ENCODE assay signal across 20 cellular contexts in the genomic region with DNA sequence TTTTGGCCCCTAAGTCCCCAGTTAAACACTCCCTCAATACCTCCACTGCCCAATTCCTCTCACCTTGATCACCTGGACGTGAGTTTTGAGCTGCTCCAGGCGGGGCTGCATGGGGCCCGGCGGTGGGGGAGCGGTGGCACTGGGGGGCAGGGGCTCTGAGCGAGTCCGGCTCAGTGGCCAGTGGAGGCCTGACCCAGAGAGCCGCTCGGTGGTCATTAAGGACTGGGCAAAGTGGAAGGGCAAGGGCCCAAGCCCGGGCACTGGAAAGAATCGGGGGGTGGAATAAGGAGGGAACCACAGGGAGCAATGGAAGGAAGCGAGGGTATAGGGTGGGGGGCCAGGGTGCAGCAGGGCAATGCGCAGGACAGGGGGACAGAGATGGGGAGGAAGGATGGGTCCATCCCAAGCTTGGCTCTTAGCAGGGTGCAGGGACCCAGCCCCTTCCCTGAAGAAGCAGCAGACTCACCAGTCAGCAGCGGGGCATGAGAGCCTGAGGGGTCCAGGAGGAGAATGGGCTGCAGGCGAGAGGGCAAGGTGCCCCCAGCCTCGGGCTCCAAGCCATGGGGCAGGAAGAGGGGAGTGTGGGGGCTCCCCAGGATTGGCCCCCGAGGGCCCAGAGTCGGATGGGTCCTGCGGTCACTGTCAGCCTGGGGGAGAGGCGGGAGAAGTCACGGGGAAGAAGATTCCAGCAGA. TPM values are rescaled to one million over a fixed set of nuclear protein-coding genes. Genes with fewer than 3 reads are reported as not detected.
A peak's percentile ranks its signal among the peaks of the same experiment; 100 is the strongest.
DNase-seq lines count a peak whose midpoint lies in the region; ATAC-seq, FAIRE-seq and TF ChIP-seq lines count a peak whose summit lies in the region.
"Had no signal": no experiment of that assay in that cellular context is flagged by ENCODE, and none has a peak within 500 bp of the region (broad histone marks: within the 10 kb centered on the region; RNA-seq: fewer than 3 reads in every experiment).

No MANE protein-coding gene starts in this region.

- 88% methylated on average over 21 of the region's 21 CpGs for WGBS in esophagus muscularis mucosa

- TF ChIP-seq CTCF in Calu3 (IDR thresholded peaks at IDR 0.05; ENCODE audit: unreplicated experiment) = no peak
- TF ChIP-seq CTCF in endothelial cell of umbilical vein (IDR thresholded peaks at IDR 0.05; ENCODE audit: extremely low read depth in 1 of 2, insufficient read depth in 1 of 2, low read depth in 1 of 2, low read length in 2 of 2) = no peak
- no peak for TF ChIP-seq CTCF in esophagus muscularis mucosa (IDR thresholded peaks at IDR 0.05)

- no peaks in the 10 kb centered on the region for H4K20me1 ChIP-seq in endothelial cell of umbilical vein (replicated peaks; ENCODE audit: control insufficient read depth, extremely low read depth, insufficient read depth, low read length)

- peaks cover 94% of the 10 kb centered on the region for H3K36me3 Mint-ChIP-seq in activated T-cell treated with anti-CD3 and anti-CD28 coated beads, Interleukin-2, amount 50 U/mL, for 24 hours (ENCODE audit: low read depth)
- peaks cover 14% of the 10 kb centered on the region for H3K36me3 Mint-ChIP-seq in Calu3 (ENCODE audit: insufficient read depth, unreplicated experiment)
- peaks cover 56% of the 10 kb centered on the region for H3K36me3 Mint-ChIP-seq in stimulated activated memory B cell treated with anti-CD40 and anti-IgM and Interleukin-4, amounts not matched to agents 10 μg/mL and 1 μg/mL and 100 μg/mL, for 72 hours

- H3K27ac ChIP-seq in endothelial cell of umbilical vein (ENCODE audit: insufficient read depth, low read depth, low read length) = no peak overlapping the region
- H3K27ac ChIP-seq in esophagus muscularis mucosa (replicated peaks in 1 of 4) = peak overlapping the region in 1 of 4 donors; percentile 22
- H3K27ac ChIP-seq: HL-60, KMS-11, PC-9 had no signal

- intact Hi-C loops in Calu3 (cut with micrococcal nuclease; ENCODE audit: unreplicated experiment) = no loop called here
- intact Hi-C loops in endothelial cell of umbilical vein (cut with micrococcal nuclease) = no loop called here
- intact Hi-C loops in esophagus muscularis mucosa (cut with DNase I) = no loop called here

- H3K4me3 ChIP-seq in endothelial cell of umbilical vein (replicated peaks in 1 of 3; ENCODE audit: insufficient read depth in 1 of 3, low read depth in 1 of 3, low read length in 3 of 3) (no peak overlapping the region), esophagus muscularis mucosa (no peak overlapping the region)
- H3K4me3 ChIP-seq: PC-9 had no signal

- H3K27me3 ChIP-seq in endothelial cell of umbilical vein (ENCODE audit: control insufficient read depth in 2 of 2, insufficient read depth in 2 of 2, low read length in 2 of 2) (no peaks in the 10 kb centered on the region), esophagus muscularis mucosa (no peaks in the 10 kb centered on the region)

- H3K27ac Mint-ChIP-seq in activated T-cell treated with anti-CD3 and anti-CD28 coated beads, Interleukin-2, amount 50 U/mL, for 24 hours = peak overlapping the region; percentile 52
- peak overlapping the region; percentile 27 for H3K27ac Mint-ChIP-seq in Calu3 (ENCODE audit: unreplicated experiment)
- H3K27ac Mint-ChIP-seq in stimulated activated memory B cell treated with anti-CD40 and anti-IgM and Interleukin-4, amounts not matched to agents 10 μg/mL and 1 μg/mL and 100 μg/mL, for 72 hours = peak overlapping the region; percentile 62
- H3K27ac Mint-ChIP-seq: IgD-negative memory B cell had no signal

- DNase-seq in activated T-cell treated with anti-CD3 and anti-CD28 coated beads, Interleukin-2, amount 50 U/mL, for 24 hours = no peak
- no peak for DNase-seq in activated T-cell treated with anti-CD3 and anti-CD28 coated beads for 4 hours
- DNase-seq in Calu3 = no peak
- no peak for DNase-seq in endothelial cell of umbilical vein (ENCODE audit: low read depth, low spot score)
- DNase-seq in esophagus muscularis mucosa (ENCODE audit: extremely low spot score) = no peak
- DNase-seq in cerebellar nuclear complex (lab: John Stamatoyannopoulos, UW) = no peak
- DNase-seq: NCI-H1048, NCI-H1417, NCI-H1694, NCI-H2081, NCI-H2227 treated with DMSO at 0.1 percent for 48 hours, NCI-H526 treated with DMSO at 0.1 percent for 48 hours, PC-9 had no signal

- H3K4me3 Mint-ChIP-seq in activated T-cell treated with anti-CD3 and anti-CD28 coated beads, Interleukin-2, amount 50 U/mL, for 24 hours = no peak overlapping the region
- H3K4me3 Mint-ChIP-seq in Calu3 (ENCODE audit: low read depth, unreplicated experiment) = no peak overlapping the region
- H3K4me3 Mint-ChIP-seq in stimulated activated memory B cell treated with anti-CD40 and anti-IgM and Interleukin-4, amounts not matched to agents 10 μg/mL and 1 μg/mL and 100 μg/mL, for 72 hours = no peak overlapping the region

- H3K4me2 ChIP-seq in endothelial cell of umbilical vein (ENCODE audit: insufficient read depth, low read length) = no peak overlapping the region
- H3K4me2 ChIP-seq: KMS-11, PC-9 had no signal

- H3K9me3 Mint-ChIP-seq in activated T-cell treated with anti-CD3 and anti-CD28 coated beads, Interleukin-2, amount 50 U/mL, for 24 hours = no peaks in the 10 kb centered on the region
- H3K9me3 Mint-ChIP-seq in Calu3 (ENCODE audit: low read depth, unreplicated experiment) = no peaks in the 10 kb centered on the region
- H3K9me3 Mint-ChIP-seq in stimulated activated memory B cell treated with anti-CD40 and anti-IgM and Interleukin-4, amounts not matched to agents 10 μg/mL and 1 μg/mL and 100 μg/mL, for 72 hours = no peaks in the 10 kb centered on the region
- H3K9me3 Mint-ChIP-seq: IgD-negative memory B cell had no signal

- H3K27me3 Mint-ChIP-seq in activated T-cell treated with anti-CD3 and anti-CD28 coated beads, Interleukin-2, amount 50 U/mL, for 24 hours = no peaks in the 10 kb centered on the region
- no peaks in the 10 kb centered on the region for H3K27me3 Mint-ChIP-seq in Calu3 (ENCODE audit: unreplicated experiment)
- no peaks in the 10 kb centered on the region for H3K27me3 Mint-ChIP-seq in stimulated activated memory B cell treated with anti-CD40 and anti-IgM and Interleukin-4, amounts not matched to agents 10 μg/mL and 1 μg/mL and 100 μg/mL, for 72 hours
- H3K27me3 Mint-ChIP-seq: IgD-negative memory B cell had no signal

- no peak for TF ChIP-seq EP300 in esophagus muscularis mucosa (IDR thresholded peaks at IDR 0.05)

- no peak for ATAC-seq in stimulated activated memory B cell treated with anti-CD40 and anti-IgM and Interleukin-4, amounts not matched to agents 10 μg/mL and 1 μg/mL and 100 μg/mL, for 72 hours

- no peaks in the 10 kb centered on the region for H3K9me3 ChIP-seq in endothelial cell of umbilical vein (replicated peaks; ENCODE audit: control insufficient read depth, insufficient read depth, low read length)
- H3K9me3 ChIP-seq in esophagus muscularis mucosa = no peaks in the 10 kb centered on the region

- no peaks in the 10 kb centered on the region for H3K9me1 ChIP-seq in endothelial cell of umbilical vein (replicated peaks; ENCODE audit: control insufficient read depth, extremely low read depth, insufficient read depth, low read length)

- TF ChIP-seq POLR2A in endothelial cell of umbilical vein (IDR thresholded peaks at IDR 0.05; ENCODE audit: low read depth, low read length) (no peak), esophagus muscularis mucosa (IDR thresholded peaks at IDR 0.05; ENCODE audit: low read depth) (no peak)

- dilution Hi-C loops in endothelial cell of umbilical vein (cut with MboI; ENCODE audit: extremely low pct_ligation_motif_present, low sequenced_read_pairs) = no loop called here

- FAIRE-seq in endothelial cell of umbilical vein (lab: Jason Lieb, UNC) = no peak
- FAIRE-seq: D721Med, GM18507, H54 had no signal

- CTCF ChIA-PET in Calu3 (lab: Charles Lee) = interaction anchor here (0.6 to 1.2 kb wide), 2 partner anchors 17 to 42 kb away, joined by 3 to 5 read pairs; no protein-coding TSS in a partner anchor
- CTCF ChIA-PET in endothelial cell of umbilical vein (lab: Charles Lee) = interaction anchor here (1.3 to 15.8 kb wide), 2 partner anchors 20 to 40 kb away, joined by 3 to 427 read pairs; no protein-coding TSS in a partner anchor

- no peak overlapping the region for H2AFZ ChIP-seq in endothelial cell of umbilical vein (ENCODE audit: low read depth, low read length)
- H2AFZ ChIP-seq: PC-9 had no signal

- no TSS peak for BruUV-seq in Calu3 (replicated peaks; lab: Mats Ljungman, UMichigan)
- TSS peak; percentile 26 for BruUV-seq in endothelial cell of umbilical vein (replicated peaks; lab: Mats Ljungman, UMichigan)

- POLR2A ChIA-PET in endothelial cell of umbilical vein (lab: Charles Lee) = no interaction called here

- peaks cover 35 to 77% of the 10 kb centered on the region in 2 experiments for H3K36me3 ChIP-seq in endothelial cell of umbilical vein (ENCODE audit: control insufficient read depth in 2 of 2, extremely low read depth in 1 of 2, insufficient read depth in 2 of 2, low read length in 2 of 2)
- peaks cover 84 to 94% (median 90%) of the 10 kb centered on the region in 4 donors for H3K36me3 ChIP-seq in esophagus muscularis mucosa

- H3K4me1 ChIP-seq in endothelial cell of umbilical vein (ENCODE audit: control insufficient read depth, extremely low read depth, insufficient read depth, low read length) (peaks cover 5% of the 10 kb centered on the region), esophagus muscularis mucosa (peaks cover 21 to 37% (median 27%) of the 10 kb centered on the region in 4 donors)

- peaks cover 29% of the 10 kb centered on the region for H3K79me2 ChIP-seq in endothelial cell of umbilical vein (ENCODE audit: control insufficient read depth, insufficient read depth, low read length)

- H3K9ac ChIP-seq in endothelial cell of umbilical vein (replicated peaks; ENCODE audit: extremely low read depth, insufficient read depth, low read length) = no peak overlapping the region
- H3K9ac ChIP-seq: KMS-11 had no signal

- peaks cover 17% of the 10 kb centered on the region for H3K4me1 Mint-ChIP-seq in activated T-cell treated with anti-CD3 and anti-CD28 coated beads, Interleukin-2, amount 50 U/mL, for 24 hours (ENCODE audit: low read depth)
- H3K4me1 Mint-ChIP-seq in Calu3 (ENCODE audit: low read depth, unreplicated experiment) = no peaks in the 10 kb centered on the region
- H3K4me1 Mint-ChIP-seq in stimulated activated memory B cell treated with anti-CD40 and anti-IgM and Interleukin-4, amounts not matched to agents 10 μg/mL and 1 μg/mL and 100 μg/mL, for 72 hours = peaks cover 22% of the 10 kb centered on the region

RNA-seq across cellular contexts. Expression of gene SLC48A1, which starts 22.2 kb away (rescaled TPM):
- 17.0 and 17.2 TPM in 2 replicates for total RNA-seq in Calu3 (2022)
- 17.9 and 20.3 TPM in 2 replicates for total RNA-seq in endothelial cell of umbilical vein
- 17.3 and 19.8 TPM in 2 replicates for polyA plus RNA-seq in endothelial cell of umbilical vein
- polyA plus RNA-seq in endothelial cell of umbilical vein (2011; cell fraction: cytosol; rRNA removed) = 13.0 and 14.1 TPM in 2 replicates
- polyA plus RNA-seq in endothelial cell of umbilical vein (2011; cell fraction: nucleus; rRNA removed) = 21.7 and 24.5 TPM in 2 replicates
- 14.7 and 19.3 TPM in 2 replicates for polyA plus RNA-seq in endothelial cell of umbilical vein (2012)
- polyA minus RNA-seq in endothelial cell of umbilical vein = 14.9 and 20.7 TPM in 2 replicates
- 18.2 TPM for polyA minus RNA-seq in endothelial cell of umbilical vein (2011; cell fraction: cytosol; rRNA and poly(A)+ RNA removed)
- 7.0 and 7.5 TPM in 2 replicates for polyA minus RNA-seq in endothelial cell of umbilical vein (2011; cell fraction: nucleus; rRNA and poly(A)+ RNA removed)
- total RNA-seq in esophagus muscularis mucosa = 10 to 100 TPM; 34.5 to 56.0 (median 40.7) TPM

RNA-seq across cellular contexts. Expression of gene HDAC7, which starts 24.4 kb away (rescaled TPM):
- 41.8 and 44.0 TPM in 2 replicates for total RNA-seq in Calu3 (2022)
- 249 and 252 TPM in 2 replicates for total RNA-seq in endothelial cell of umbilical vein
- polyA plus RNA-seq in endothelial cell of umbilical vein = 119 and 122 TPM in 2 replicates
- 101 and 125 TPM in 2 replicates for polyA plus RNA-seq in endothelial cell of umbilical vein (2011; cell fraction: cytosol; rRNA removed)
- 462 and 531 TPM in 2 replicates for polyA plus RNA-seq in endothelial cell of umbilical vein (2011; cell fraction: nucleus; rRNA removed)
- polyA plus RNA-seq in endothelial cell of umbilical vein (2012) = 105 and 119 TPM in 2 replicates
- 81.4 and 95.8 TPM in 2 replicates for polyA minus RNA-seq in endothelial cell of umbilical vein
- 25.6 TPM for polyA minus RNA-seq in endothelial cell of umbilical vein (2011; cell fraction: cytosol; rRNA and poly(A)+ RNA removed)
- 127 and 192 TPM in 2 replicates for polyA minus RNA-seq in endothelial cell of umbilical vein (2011; cell fraction: nucleus; rRNA and poly(A)+ RNA removed)
- total RNA-seq in esophagus muscularis mucosa = 100 to 1,000 TPM in 1 of 4 donors, 10 to 100 TPM in 3; 58.3 to 105 (median 82.5) TPM

RNA-seq across cellular contexts. Expression of gene RAPGEF3, which starts 36.6 kb away (rescaled TPM):
- total RNA-seq in Calu3 (2022) = 8.2 and 11.0 TPM in 2 replicates
- total RNA-seq in endothelial cell of umbilical vein = 53.6 and 55.1 TPM in 2 replicates
- 30.8 and 34.5 TPM in 2 replicates for polyA plus RNA-seq in endothelial cell of umbilical vein
- 14.4 and 18.3 TPM in 2 replicates for polyA plus RNA-seq in endothelial cell of umbilical vein (2011; cell fraction: cytosol; rRNA removed)
- polyA plus RNA-seq in endothelial cell of umbilical vein (2011; cell fraction: nucleus; rRNA removed) = 171 and 207 TPM in 2 replicates
- polyA plus RNA-seq in endothelial cell of umbilical vein (2012) = 29.7 and 38.7 TPM in 2 replicates
- polyA minus RNA-seq in endothelial cell of umbilical vein = 34.0 and 42.1 TPM in 2 replicates
- 3.3 TPM for polyA minus RNA-seq in endothelial cell of umbilical vein (2011; cell fraction: cytosol; rRNA and poly(A)+ RNA removed)
- 57.3 and 65.6 TPM in 2 replicates for polyA minus RNA-seq in endothelial cell of umbilical vein (2011; cell fraction: nucleus; rRNA and poly(A)+ RNA removed)
- total RNA-seq in esophagus muscularis mucosa = 10 to 100 TPM; 18.3 to 48.2 (median 32.5) TPM
